ENCODE assay signal across 29 cellular contexts in the genomic region with DNA sequence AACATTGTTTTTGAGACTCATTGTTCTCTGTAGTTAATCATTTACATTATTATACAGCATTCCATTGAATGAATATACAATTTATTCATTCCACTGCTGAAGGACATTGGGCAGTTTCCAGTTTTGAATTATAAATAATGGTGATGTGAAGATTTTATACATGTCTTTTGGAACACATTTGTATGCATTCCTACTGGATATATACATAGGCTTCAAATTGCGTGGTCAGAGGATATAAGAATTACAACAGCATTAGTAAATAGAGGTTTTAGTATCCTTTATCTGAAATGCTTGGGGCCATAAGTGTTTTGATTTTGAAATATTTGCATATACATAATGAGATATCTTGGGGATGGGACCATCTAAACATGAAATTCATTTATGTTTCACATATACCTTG.
"Had no signal": no experiment of that assay in that cellular context is flagged by ENCODE, and none has a peak within 500 bp of the region (broad histone marks: within the 10 kb centered on the region; RNA-seq: fewer than 3 reads in every experiment).

No MANE protein-coding gene starts in this region.

- H3K27ac ChIP-seq: left ventricle myocardium inferior, neural progenitor cell, neutrophil, parathyroid adenoma, psoas muscle, right atrium auricular region, right lobe of liver, tibial nerve, vagina had no signal

- H3K4me1 ChIP-seq: left ventricle myocardium inferior, neural progenitor cell, parathyroid adenoma, psoas muscle, right atrium auricular region, right lobe of liver, tibial nerve, vagina had no signal

- H3K27me3 Mint-ChIP-seq: naive B cell; stimulated activated memory B cell treated with anti-CD40 and anti-IgM and Interleukin-4, amounts not matched to agents 10 μg/mL and 1 μg/mL and 100 μg/mL, for 72 hours; stimulated activated naive CD8-positive, alpha-beta T cell treated with anti-CD3 and anti-CD28 coated beads, Interleukin-15, amount 100 ng/mL, for 72 hours; type B pancreatic cell had no signal

- H3K9me3 ChIP-seq: neutrophil, psoas muscle, right atrium auricular region, right lobe of liver, vagina had no signal

- H3K4me1 Mint-ChIP-seq: immature natural killer cell; natural killer cell; neural progenitor cell; stimulated activated naive CD8-positive, alpha-beta T cell treated with anti-CD3 and anti-CD28 coated beads, Interleukin-15, amount 100 ng/mL, for 72 hours had no signal

- H3K4me3 Mint-ChIP-seq: immature natural killer cell; mesothelial cell of epicardium; naive B cell; natural killer cell; nephron progenitor cell; neural progenitor cell; stimulated activated memory B cell treated with anti-CD40 and anti-IgM and Interleukin-4, amounts not matched to agents 10 μg/mL and 1 μg/mL and 100 μg/mL, for 72 hours; stimulated activated naive CD8-positive, alpha-beta T cell treated with anti-CD3 and anti-CD28 coated beads, Interleukin-15, amount 100 ng/mL, for 72 hours; type B pancreatic cell had no signal

- H3K4me3 ChIP-seq: left ventricle myocardium inferior, lung, neural progenitor cell, psoas muscle, right atrium auricular region, right lobe of liver, smooth muscle cell, tibial nerve, vagina had no signal

- H3K4me2 ChIP-seq: neural progenitor cell, smooth muscle cell had no signal

- H3K79me2 ChIP-seq: parathyroid adenoma had no signal

- H3K36me3 ChIP-seq: right atrium auricular region, vagina had no signal

- DNase-seq: hypothalamus; immature natural killer cell; islet precursor cell; left ventricle myocardium inferior; mesendoderm; naive B cell; natural killer cell; nephron progenitor cell; occipital lobe; psoas muscle; right lobe of liver; stimulated activated CD4-positive, alpha-beta T cell treated with anti-CD3 and anti-CD28 coated beads, Interleukin-1b, Interleukin-23, amount 100 ng/mL, for 48 hours; stimulated activated CD4-positive, alpha-beta T cell treated with anti-CD3 and anti-CD28 coated beads, Interleukin-2, amount 100 ng/mL, for 48 hours; stimulated activated CD4-positive, alpha-beta T cell treated with anti-CD3 and anti-CD28 coated beads, Interleukin-4, amount 100 ng/mL, for 4 hours; stimulated activated CD8-positive, alpha-beta memory T cell treated with anti-CD3 and anti-CD28 coated beads, Interleukin-4, amount 100 ng/mL, for 48 hours; stimulated activated naive CD4-positive, alpha-beta T cell treated with Interleukin-2 at 50 U/mL for 16 hours; stimulated activated naive CD8-positive, alpha-beta T cell treated with anti-CD3 and anti-CD28 coated beads, Interleukin-15, amount 100 ng/mL, for 72 hours; substantia nigra had no signal

- H2AFZ ChIP-seq: neural progenitor cell, parathyroid adenoma had no signal

- ATAC-seq: natural killer cell; psoas muscle; right lobe of liver; stimulated activated memory B cell treated with anti-CD40 and anti-IgM and Interleukin-4, amounts not matched to agents 10 μg/mL and 1 μg/mL and 100 μg/mL, for 72 hours; stimulated activated naive CD8-positive, alpha-beta T cell treated with anti-CD3 and anti-CD28 coated beads, Interleukin-15, amount 100 ng/mL, for 72 hours had no signal

- H3K9me3 Mint-ChIP-seq: natural killer cell; stimulated activated memory B cell treated with anti-CD40 and anti-IgM and Interleukin-4, amounts not matched to agents 10 μg/mL and 1 μg/mL and 100 μg/mL, for 72 hours; stimulated activated naive CD8-positive, alpha-beta T cell treated with anti-CD3 and anti-CD28 coated beads, Interleukin-15, amount 100 ng/mL, for 72 hours had no signal

- H3K27me3 ChIP-seq: neural progenitor cell, neutrophil, right atrium auricular region, right lobe of liver, tibial nerve, vagina had no signal

- H3K27ac Mint-ChIP-seq: mesothelial cell of epicardium; natural killer cell; nephron progenitor cell; neural progenitor cell; stimulated activated memory B cell treated with anti-CD40 and anti-IgM and Interleukin-4, amounts not matched to agents 10 μg/mL and 1 μg/mL and 100 μg/mL, for 72 hours; stimulated activated naive CD8-positive, alpha-beta T cell treated with anti-CD3 and anti-CD28 coated beads, Interleukin-15, amount 100 ng/mL, for 72 hours; type B pancreatic cell had no signal

- H3K9ac ChIP-seq: neural progenitor cell, parathyroid adenoma had no signal
